14 cellular contexts compared by ENCODE assay signal in genomic region chr5:155049569-155050383, GRCh38. TPM values are rescaled to one million over a fixed set of nuclear protein-coding genes. Genes with fewer than 3 reads are reported as not detected.
A peak's percentile ranks its signal among the peaks of the same experiment; 100 is the strongest.
DNase-seq lines count a peak whose midpoint lies in the region; ATAC-seq and TF ChIP-seq lines count a peak whose summit lies in the region.
"Had no signal": no experiment of that assay in that cellular context is flagged by ENCODE, and none has a peak within 500 bp of the region (broad histone marks: within the 10 kb centered on the region; RNA-seq: fewer than 3 reads in every experiment).

No MANE protein-coding gene starts in this region.

- H3K36me3 Mint-ChIP-seq in type B pancreatic cell: no peaks in the 10 kb centered on the region
- H3K36me3 Mint-ChIP-seq: activated naive CD8-positive, alpha-beta T cell treated with anti-CD3 and anti-CD28 coated beads for 36 hours; CD4-positive, CD25-positive, alpha-beta regulatory T cell had no signal

- H3K9me3 ChIP-seq in cardiac muscle cell (ENCODE audit: low read depth) (no peaks in the 10 kb centered on the region), right atrium auricular region (no peaks in the 10 kb centered on the region)
- H3K9me3 ChIP-seq: heart left ventricle had no signal

- peaks cover 10% of the 10 kb centered on the region for H3K4me1 ChIP-seq in cardiac muscle cell (ENCODE audit: low read depth)
- peaks cover 0 to 6% of the 10 kb centered on the region in 2 donors for H3K4me1 ChIP-seq in right atrium auricular region
- H3K4me1 ChIP-seq: parathyroid adenoma had no signal

- H3K27ac Mint-ChIP-seq in type B pancreatic cell: no peak overlapping the region
- H3K27ac Mint-ChIP-seq: activated B cell treated with CpG ODN at 0.5 μM for 24 hours; activated naive CD8-positive, alpha-beta T cell treated with anti-CD3 and anti-CD28 coated beads for 36 hours; CD4-positive, CD25-positive, alpha-beta regulatory T cell had no signal

- H3K27me3 ChIP-seq in cardiac muscle cell: no peaks in the 10 kb centered on the region
- no peaks in the 10 kb centered on the region for H3K27me3 ChIP-seq in right atrium auricular region
- no peaks in the 10 kb centered on the region for H3K27me3 ChIP-seq in H7 (ENCODE audit: control insufficient read depth, insufficient read depth, low read length)
- H3K27me3 ChIP-seq: heart left ventricle had no signal

- no peak overlapping the region for H3K4me3 ChIP-seq in cardiac muscle cell
- no peak overlapping the region for H3K4me3 ChIP-seq in right atrium auricular region
- H3K4me3 ChIP-seq in NB4 (ENCODE audit: low read depth, low read length): no peak overlapping the region
- no peak overlapping the region for H3K4me3 ChIP-seq in epithelial cell of esophagus (ENCODE audit: low read length)
- H3K4me3 ChIP-seq in H7 (ENCODE audit: insufficient read depth, low read depth, low read length): no peak overlapping the region
- H3K4me3 ChIP-seq: heart left ventricle had no signal

- no peak overlapping the region for H3K4me3 Mint-ChIP-seq in type B pancreatic cell
- H3K4me3 Mint-ChIP-seq: activated B cell treated with CpG ODN at 0.5 μM for 24 hours; activated naive CD8-positive, alpha-beta T cell treated with anti-CD3 and anti-CD28 coated beads for 36 hours; CD4-positive, CD25-positive, alpha-beta regulatory T cell had no signal

- no peak for ATAC-seq in left cardiac atrium
- ATAC-seq: heart left ventricle had no signal

- DNase-seq in cardiac muscle cell (ENCODE audit: low read depth in 1 of 2, low spot score in 1 of 2): peak; percentile 16 to 24
- no peak for DNase-seq in right atrium auricular region (ENCODE audit: low spot score)
- peak; percentile 22 for DNase-seq in NB4 (ENCODE audit: low read depth)
- peak; percentile 46 for DNase-seq in epithelial cell of esophagus (ENCODE audit: low read depth)
- DNase-seq in type B pancreatic cell (ENCODE audit: extremely low spot score, unreplicated experiment): no peak
- no peak for DNase-seq in left cardiac atrium
- no peak for DNase-seq in NCI-H2227 (lab: John Stamatoyannopoulos, UW; ENCODE audit: unreplicated experiment)
- no peak for DNase-seq in H7
- DNase-seq: activated B cell treated with CpG ODN at 0.5 μM for 24 hours; activated naive CD8-positive, alpha-beta T cell treated with anti-CD3 and anti-CD28 coated beads for 36 hours; heart left ventricle; NCI-H226 had no signal

- H3K36me3 ChIP-seq in cardiac muscle cell (no peaks in the 10 kb centered on the region), right atrium auricular region (no peaks in the 10 kb centered on the region), H7 (replicated peaks; ENCODE audit: control insufficient read depth, insufficient read depth, low read length) (no peaks in the 10 kb centered on the region)
- H3K36me3 ChIP-seq: heart left ventricle had no signal

- intact Hi-C loops in left cardiac atrium (cut with DNase I): no loop called here

- TF ChIP-seq CTCF in cardiac muscle cell (IDR thresholded peaks at IDR 0.05; ENCODE audit: low read depth, low read length) (peak; percentile 50), right atrium auricular region (IDR thresholded peaks at IDR 0.05) (no peak), NB4 (IDR thresholded peaks at IDR 0.05; ENCODE audit: low read depth, low read length) (peak; percentile 36), epithelial cell of esophagus (IDR thresholded peaks at IDR 0.05; ENCODE audit: insufficient read depth, low read depth, low read length, missing control alignments) (peak; percentile 36), type B pancreatic cell (conservative IDR thresholded peaks at IDR 0.05) (peak; percentile 60)

- H3K27ac ChIP-seq in cardiac muscle cell: no peak overlapping the region
- no peak overlapping the region for H3K27ac ChIP-seq in right atrium auricular region
- H3K27ac ChIP-seq: heart left ventricle, parathyroid adenoma had no signal

- peaks cover 18% of the 10 kb centered on the region for H3K4me1 Mint-ChIP-seq in type B pancreatic cell (ENCODE audit: unreplicated experiment)
- H3K4me1 Mint-ChIP-seq: activated B cell treated with CpG ODN at 0.5 μM for 24 hours; activated naive CD8-positive, alpha-beta T cell treated with anti-CD3 and anti-CD28 coated beads for 36 hours; CD4-positive, CD25-positive, alpha-beta regulatory T cell had no signal

- H3K9me3 Mint-ChIP-seq in type B pancreatic cell: no peaks in the 10 kb centered on the region
- H3K9me3 Mint-ChIP-seq: activated B cell treated with CpG ODN at 0.5 μM for 24 hours; activated naive CD8-positive, alpha-beta T cell treated with anti-CD3 and anti-CD28 coated beads for 36 hours had no signal

- no peak for TF ChIP-seq POLR2A in NB4 (IDR thresholded peaks at IDR 0.05; ENCODE audit: extremely low read depth, insufficient read length)

- peaks cover 18% of the 10 kb centered on the region for H3K27me3 Mint-ChIP-seq in type B pancreatic cell

RNA-seq across cellular contexts. Expression of gene KIF4B, which starts 36.2 kb away (rescaled TPM):
- total RNA-seq in cardiac muscle cell (not detected in 2 replicates), right atrium auricular region (not detected), type B pancreatic cell (ENCODE audit: low replicate concordance) (0.14 and 0.17 TPM in 2 replicates), left cardiac atrium (under 1 TPM in 1 of 2 donors, not detected in 1; 0.05 TPM)
- 0.05 TPM in 1 of 2 replicates, not detected in the other for polyA plus RNA-seq in cardiac muscle cell
- 0.03 and 0.33 TPM in 2 replicates for total RNA-seq in H7 (2014; rRNA removed; shearing (Covaris generic))
- total RNA-seq: activated B cell treated with CpG ODN at 0.5 μM for 24 hours; activated naive CD8-positive, alpha-beta T cell treated with anti-CD3 and anti-CD28 coated beads for 36 hours; CD4-positive, CD25-positive, alpha-beta regulatory T cell had no signal
- polyA plus RNA-seq: CD4-positive, CD25-positive, alpha-beta regulatory T cell; heart left ventricle had no signal

Comparison
In these comparisons a context has a peak if more than half of its experiments do, and no peak if none do; other contexts are left out.
1. DNase-seq: peak in cardiac muscle cell (2 of 2), NB4 (single experiment) and epithelial cell of esophagus (single experiment); none in right atrium auricular region (single experiment), type B pancreatic cell (single experiment), left cardiac atrium (single experiment), NCI-H2227 (single experiment) and H7 (single experiment).
2. CTCF ChIP-seq: peak in cardiac muscle cell (single experiment), NB4 (single experiment), epithelial cell of esophagus (single experiment) and type B pancreatic cell (single experiment); none in right atrium auricular region (0 of 2).